ENCODE assay signal across 18 cellular contexts in genomic region chr9:92638621-92639101, GRCh38. TPM values are rescaled to one million over a fixed set of nuclear protein-coding genes. Genes with fewer than 3 reads are reported as not detected.
DNase-seq lines count a peak whose midpoint lies in the region; ATAC-seq and TF ChIP-seq lines count a peak whose summit lies in the region.
"Had no signal": no experiment of that assay in that cellular context is flagged by ENCODE, and none has a peak within 500 bp of the region (broad histone marks: within the 10 kb centered on the region; RNA-seq: fewer than 3 reads in every experiment).

No MANE protein-coding gene starts in this region.

- H3K27me3 ChIP-seq in right atrium auricular region = no peaks in the 10 kb centered on the region
- H3K27me3 ChIP-seq in heart right ventricle = no peaks in the 10 kb centered on the region

- peaks cover 0 to 6% of the 10 kb centered on the region in 2 donors for H3K4me1 ChIP-seq in right atrium auricular region
- H3K4me1 ChIP-seq in heart right ventricle = peaks cover 0 to 12% (median 7%) of the 10 kb centered on the region in 9 donors

- intact Hi-C loops in heart right ventricle (cut with DNase I) = loop anchor here in 9 of 10 donors (5.0 to 10.0 kb wide), 9 partner anchors 134 to 506 kb away; partner anchors contain the start of genes CENPP (in 2 of the 9) and NOL8 (in 2 of the 9)

- WGBS in heart right ventricle, 2 donors = 87 to 91% methylated on average over 5 of the region's 5 CpGs

- TF ChIP-seq CTCF in right atrium auricular region (IDR thresholded peaks at IDR 0.05) (no peak), heart right ventricle (IDR thresholded peaks at IDR 0.05) (no peak), fibroblast of mammary gland (conservative IDR thresholded peaks at IDR 0.05; ENCODE audit: control insufficient read depth, insufficient read depth, low read depth, low read length) (no peak)

- H3K27ac ChIP-seq in right atrium auricular region (no peak overlapping the region), heart right ventricle (no peak overlapping the region)

- ATAC-seq in heart right ventricle = no peak
- ATAC-seq: Right ventricle myocardium inferior had no signal

- no peak overlapping the region for H3K4me3 ChIP-seq in right atrium auricular region
- no peak overlapping the region for H3K4me3 ChIP-seq in heart right ventricle
- H3K4me3 ChIP-seq in fibroblast of mammary gland (ENCODE audit: control insufficient read depth, low read depth, low read length) = no peak overlapping the region

- peaks cover 94% of the 10 kb centered on the region for H3K36me3 ChIP-seq in right atrium auricular region
- peaks cover 0 to 100% (median 53%) of the 10 kb centered on the region in 9 donors for H3K36me3 ChIP-seq in heart right ventricle

- DNase-seq in right atrium auricular region (ENCODE audit: low spot score) (peak; percentile 44), heart right ventricle (no peak), fibroblast of mammary gland (ENCODE audit: low read depth) (peak; percentile 12), NCI-H2029 (lab: John Stamatoyannopoulos, UW) (no peak), DMS114 treated with DMSO at 0.1 percent for 48 hours (lab: John Stamatoyannopoulos, UW; ENCODE audit: unreplicated experiment) (no peak), HuH-7 (ENCODE audit: low spot score) (no peak), COR-L47 (lab: John Stamatoyannopoulos, UW) (no peak)
- DNase-seq in stimulated activated CD8-positive, alpha-beta memory T cell treated with anti-CD3 and anti-CD28 coated beads, Interleukin-4, amount 100 ng/mL, for 48 hours = peak; percentile 10
- DNase-seq: CD8-positive, alpha-beta memory T cell; EL; H7; KG1; NCI-H1105; NCI-H187 treated with DMSO at 0.1 percent for 48 hours; NCI-H2171; NCI-H510A; NCI-H82 had no signal

- H3K9me3 ChIP-seq in right atrium auricular region = no peaks in the 10 kb centered on the region
- no peaks in the 10 kb centered on the region for H3K9me3 ChIP-seq in heart right ventricle

RNA-seq across cellular contexts. Expression of gene IPPK, which starts 31.3 kb away (rescaled TPM):
- total RNA-seq in right atrium auricular region (10 to 100 TPM in 1 of 2 donors, 1 to 10 TPM in 1; 8.9 to 13.1 TPM), heart right ventricle (10 to 100 TPM in 2 of 10 donors, 1 to 10 TPM in 8; 6.5 to 17.8 (median 8.5) TPM)
- polyA plus RNA-seq in heart right ventricle = 1 to 10 TPM; 5.2 to 8.2 TPM

Comparison
In these comparisons a context has a peak if more than half of its experiments do, and no peak if none do; other contexts are left out.
1. DNase-seq: peak in right atrium auricular region (single experiment), fibroblast of mammary gland (single experiment) and stimulated activated CD8-positive, alpha-beta memory T cell treated with anti-CD3 and anti-CD28 coated beads, Interleukin-4, amount 100 ng/mL, for 48 hours (single experiment); none in heart right ventricle (0 of 2), NCI-H2029 (single experiment), DMS114 treated with DMSO at 0.1 percent for 48 hours (single experiment), HuH-7 (single experiment) and COR-L47 (single experiment).